In genomic region chr20:37007898-37008649, GRCh38 we compare ENCODE assay signal across 9 cellular contexts. TPM values are rescaled to one million over a fixed set of nuclear protein-coding genes. Genes with fewer than 3 reads are reported as not detected.
A peak's percentile ranks its signal among the peaks of the same experiment; 100 is the strongest.
DNase-seq lines count a peak whose midpoint lies in the region; ATAC-seq, FAIRE-seq and TF ChIP-seq lines count a peak whose summit lies in the region.
"Had no signal": no experiment of that assay in that cellular context is flagged by ENCODE, and none has a peak within 500 bp of the region (broad histone marks: within the 10 kb centered on the region; RNA-seq: fewer than 3 reads in every experiment).

No MANE protein-coding gene starts in this region.

- peaks cover 2% of the 10 kb centered on the region; the same call in 1 of the 2 replicates for H3K36me3 ChIP-seq in MM.1S (replicated peaks; ENCODE audit: insufficient read depth, low read length)
- H3K36me3 ChIP-seq in K562 (ENCODE audit: control insufficient read depth, insufficient read depth, low read length), result peaks cover 31% of the 10 kb centered on the region
- peaks cover 0 to 6% of the 10 kb centered on the region in 2 experiments for H3K36me3 ChIP-seq in mesenchymal stem cell (ENCODE audit: control insufficient read depth in 1 of 2, insufficient read depth in 2 of 2, low read depth in 1 of 2, low read length in 2 of 2)

- TF ChIP-seq RAD21 in K562 (CRISPR knock-in tag; conservative IDR thresholded peaks at IDR 0.05 in 1 of 2, IDR thresholded peaks at IDR 0.05 in 1 of 2), result peak in 1 of 2 experiments; percentile 23; a peak in 1 of 4 replicates

- no peak overlapping the region for H3K9ac ChIP-seq in MM.1S (ENCODE audit: low read length)
- H3K9ac ChIP-seq in K562 (ENCODE audit: insufficient read depth in 1 of 2, low read depth in 2 of 2, low read length in 2 of 2), result no peak overlapping the region
- no peak overlapping the region for H3K9ac ChIP-seq in mesenchymal stem cell (ENCODE audit: low read length)

- no peak overlapping the region for H3K4ac ChIP-seq in mesenchymal stem cell (ENCODE audit: low read depth in 1 of 2, low read length in 2 of 2)

- no peaks in the 10 kb centered on the region for H3K79me1 ChIP-seq in mesenchymal stem cell (replicated peaks; ENCODE audit: low read length, poor library complexity, severe bottlenecking)

- H3K4me3 ChIP-seq in MM.1S (ENCODE audit: low read length) (no peak overlapping the region), K562 (no peak overlapping the region), mesenchymal stem cell (ENCODE audit: insufficient read depth in 1 of 2, low read depth in 1 of 2, low read length in 2 of 2) (no peak overlapping the region)

- DNase-seq in DMS 273 (lab: John Stamatoyannopoulos, UW; ENCODE audit: unreplicated experiment), result peak; percentile 23
- no peak for DNase-seq in DMS 273 treated with DMSO at 0.1 percent for 48 hours (lab: John Stamatoyannopoulos, UW)
- peak; percentile 13 for DNase-seq in MM.1S
- peak in 2 of 4 experiments; percentile 6 to 28 for DNase-seq in K562 (ENCODE audit: extremely low read depth in 1 of 4, low spot score in 3 of 4)
- DNase-seq in mesenchymal stem cell, result peak; percentile 59
- DNase-seq in NCI-H1048 (lab: John Stamatoyannopoulos, UW), result no peak
- no peak for DNase-seq in NCI-H2227 treated with DMSO at 0.1 percent for 48 hours (lab: John Stamatoyannopoulos, UW)
- no peak for DNase-seq in SHP77 treated with DMSO at 0.1 percent for 48 hours (lab: John Stamatoyannopoulos, UW)

- H2AFZ ChIP-seq in MM.1S (ENCODE audit: low read length) (no peak overlapping the region), K562 (ENCODE audit: low read depth, low read length) (no peak overlapping the region), mesenchymal stem cell (ENCODE audit: low read depth, low read length) (no peak overlapping the region)

- H3K27ac ChIP-seq in MM.1S (ENCODE audit: low read length) (peak overlapping the region; percentile 36; the same call in 1 of the 2 replicates), K562 (ENCODE audit: extremely low read depth, low read depth, low read length) (no peak overlapping the region), mesenchymal stem cell (ENCODE audit: low read length, poor library complexity, severe bottlenecking) (no peak overlapping the region)

- no peak overlapping the region for H2AK5ac ChIP-seq in mesenchymal stem cell (ENCODE audit: low read length, severe bottlenecking)

- no peak for FAIRE-seq in K562 (lab: Jason Lieb, UNC)
- FAIRE-seq: A204.1 had no signal

- no peaks in the 10 kb centered on the region for H3K9me1 ChIP-seq in K562 (ENCODE audit: control insufficient read depth, insufficient read depth, low read length)

- no peak overlapping the region for H2BK15ac ChIP-seq in mesenchymal stem cell (ENCODE audit: low read depth, poor library complexity, severe bottlenecking)

- CTCF ChIA-PET in K562 (lab: Yijun Ruan, JAX; ENCODE audit: low intra/inter-chr PET ratio), result interaction anchor here (0.7 kb wide), 1 partner anchor 187 kb away, joined by 4 read pairs; no protein-coding TSS in a partner anchor

- no TSS peak for BruUV-seq in K562 (replicated peaks; lab: Mats Ljungman, UMichigan)

- POLR2A ChIA-PET in K562 (lab: Yijun Ruan, JAX), result interaction anchor here (1.0 to 1.4 kb wide), 3 partner anchors 16 to 42 kb away, joined by 3 to 4 read pairs (median 3); no protein-coding TSS in a partner anchor

- H3K79me2 ChIP-seq in MM.1S (ENCODE audit: low read length), result 0 out of 2 replicates have a peak, but pooled peaks cover 2% of the 10 kb centered on the region
- H3K79me2 ChIP-seq in K562 (ENCODE audit: control insufficient read depth, insufficient read depth, low read length), result no peaks in the 10 kb centered on the region

- H4K20me1 ChIP-seq in MM.1S (ENCODE audit: insufficient read depth, low read length) (no peaks in the 10 kb centered on the region), K562 (replicated peaks; ENCODE audit: control insufficient read depth, insufficient read depth, low read length) (no peaks in the 10 kb centered on the region)

- peaks cover 7% of the 10 kb centered on the region for H3F3A ChIP-seq in MM.1S (ENCODE audit: insufficient read depth, low read length)

- no peak for TF ChIP-seq EP300 in K562 (IDR thresholded peaks at IDR 0.05; ENCODE audit: low read length)

- H3K9me3 ChIP-seq in MM.1S (replicated peaks; ENCODE audit: insufficient read depth, low read length), result no peaks in the 10 kb centered on the region
- H3K9me3 ChIP-seq in K562 (replicated peaks; ENCODE audit: control insufficient read depth, insufficient read depth, low read depth, low read length), result no peaks in the 10 kb centered on the region
- H3K9me3 ChIP-seq in mesenchymal stem cell (ENCODE audit: control insufficient read depth, low read length), result no peaks in the 10 kb centered on the region

- H3K4me2 ChIP-seq in MM.1S (ENCODE audit: low read depth, low read length) (no peak overlapping the region; the same call in 1 of the 2 replicates), K562 (ENCODE audit: insufficient read depth, low read length) (no peak overlapping the region), mesenchymal stem cell (ENCODE audit: low read length, poor library complexity, severe bottlenecking) (no peak overlapping the region)

- peak; percentile 75 for ATAC-seq in K562

- H3K18ac ChIP-seq in mesenchymal stem cell (ENCODE audit: low read depth in 1 of 2, low read length in 2 of 2), result no peak overlapping the region

- in situ Hi-C loops in K562 (cut with MboI), result no loop called here

- H3K27me3 ChIP-seq in MM.1S (replicated peaks; ENCODE audit: insufficient read depth, low read length) (no peaks in the 10 kb centered on the region), K562 (ENCODE audit: control insufficient read depth in 2 of 2, insufficient read depth in 2 of 2, low read length in 2 of 2) (no peaks in the 10 kb centered on the region), mesenchymal stem cell (ENCODE audit: control insufficient read depth in 1 of 2, insufficient read depth in 1 of 2, low read length in 2 of 2) (no peaks in the 10 kb centered on the region)

- no peak for TF ChIP-seq POLR2A in K562 (conservative IDR thresholded peaks at IDR 0.05)

- TF ChIP-seq CTCF in MM.1S (IDR thresholded peaks at IDR 0.05; ENCODE audit: low read length) (peak; percentile 34), K562 (IDR thresholded peaks at IDR 0.05 in 2 of 3, conservative IDR thresholded peaks at IDR 0.05 in 1 of 3; ENCODE audit: insufficient read depth in 2 of 3, low read depth in 1 of 3, low read length in 3 of 3) (peak in 2 of 3 experiments; percentile 17 to 19; a peak in 2 of 6 replicates)

- H4K91ac ChIP-seq in mesenchymal stem cell (ENCODE audit: low read length), result no peak overlapping the region

- no peak overlapping the region for H2BK12ac ChIP-seq in mesenchymal stem cell (ENCODE audit: low read length in 2 of 2)

- H3K14ac ChIP-seq in mesenchymal stem cell (ENCODE audit: low read length in 2 of 2), result no peak overlapping the region

- no peak overlapping the region for H2BK5ac ChIP-seq in mesenchymal stem cell (ENCODE audit: low read depth, low read length, poor library complexity, severe bottlenecking)

- peaks cover 7% of the 10 kb centered on the region; the same call in 1 of the 2 replicates for H3K4me1 ChIP-seq in MM.1S (ENCODE audit: low read length)
- no peaks in the 10 kb centered on the region for H3K4me1 ChIP-seq in K562 (replicated peaks in 1 of 2; ENCODE audit: control insufficient read depth in 2 of 2, insufficient read depth in 2 of 2, low read length in 2 of 2)
- H3K4me1 ChIP-seq in mesenchymal stem cell (ENCODE audit: control insufficient read depth, insufficient read depth, low read depth, low read length), result peaks cover 2% of the 10 kb centered on the region

- intact Hi-C loops in K562 (cut with micrococcal nuclease), result no loop called here

- H3K23ac ChIP-seq in mesenchymal stem cell (ENCODE audit: low read length in 2 of 2), result no peak overlapping the region

- no peaks in the 10 kb centered on the region for H3K9me2 ChIP-seq in MM.1S (replicated peaks; ENCODE audit: insufficient read depth, low read length)

- no peak overlapping the region for H4K8ac ChIP-seq in mesenchymal stem cell (ENCODE audit: low read length)

- no peak overlapping the region for H2BK120ac ChIP-seq in mesenchymal stem cell (ENCODE audit: low read depth, low read length)

TF ChIP-seq in K562, 482 proteins besides CTCF, POLR2A, EP300 and RAD21 (continues in another document):
- TF ChIP-seq RCOR1 (IDR thresholded peaks at IDR 0.05; ENCODE audit: borderline replicate concordance in 1 of 2, low read depth in 2 of 2, low read length in 2 of 2) (no peak), ZNF280A (IDR thresholded peaks at IDR 0.05; ENCODE audit: low read depth, partially characterized antibody) (no peak), ZNF41 (CRISPR knock-in tag; conservative IDR thresholded peaks at IDR 0.05) (no peak)

RNA-seq across cellular contexts. Expression of gene SAMHD1, which starts 56.6 kb away (rescaled TPM):
- 30.3 and 41.4 TPM in 2 replicates for total RNA-seq in K562 (2011; cell fraction: chromatin; rRNA removed; ENCODE audit: low replicate concordance)
- total RNA-seq in K562 (2011; cell fraction: nucleolus; rRNA removed), result 13.7 and 15.3 TPM in 2 replicates
- total RNA-seq in K562 (2011; cell fraction: nucleoplasm; rRNA removed), result 20.1 and 33.5 TPM in 2 replicates
- total RNA-seq in K562 (2014; rRNA removed) (12.6 and 13.9 TPM in 2 replicates), K562 (2014; rRNA removed; fragmentation: Illumina TruSeq; extraction: Trizol) (19.4 and 20.4 TPM in 2 replicates), K562 (2015; rRNA removed; fragmentation: Illumina TruSeq; extraction: Trizol) (14.8 and 17.4 TPM in 2 replicates), K562 (2021) (14.7 and 18.2 TPM in 2 replicates)
- polyA plus RNA-seq in K562 (2011; rRNA removed) (9.8 and 17.6 TPM in 2 replicates), K562 (2014; fragmentation: Illumina TruSeq; extraction: Trizol) (16.1 and 18.9 TPM in 2 replicates), K562 (2014; fragmentation: Nextera tagmentation; extraction: Ambion mirVana) (10 to 100 TPM in 1 of 2 experiments, 1 to 10 TPM in 1; 6.8 to 14.8 TPM), K562 (2014; rRNA removed) (9.2 and 10.0 TPM in 2 replicates)
- 5.4 and 6.3 TPM in 2 replicates for polyA plus RNA-seq in K562 (2011; cell fraction: cytosol; rRNA removed)
- polyA plus RNA-seq in K562 (2011; cell fraction: nucleus; rRNA removed), result 3.5 and 8.0 TPM in 2 replicates
- polyA plus RNA-seq in K562 (2012), result 12.3 and 12.9 TPM in 2 replicates
- 14.1 and 22.8 TPM in 2 replicates for polyA minus RNA-seq in K562 (2011; rRNA and poly(A)+ RNA removed)
- 8.0 and 10.1 TPM in 2 replicates for polyA minus RNA-seq in K562 (2011; cell fraction: cytosol; rRNA and poly(A)+ RNA removed)
- 5.3 and 9.6 TPM in 2 replicates for polyA minus RNA-seq in K562 (2011; cell fraction: nucleus; rRNA and poly(A)+ RNA removed)
- 16.7 TPM for polyA plus RNA-seq in mesenchymal stem cell (2013, experiment 1 of 2)
- polyA plus RNA-seq in mesenchymal stem cell (2013, experiment 2 of 2), result 16.7 TPM

Comparison
In these comparisons a context has a peak if more than half of its experiments do, and no peak if none do; other contexts are left out.
1. DNase-seq: peak in DMS 273 (single experiment), MM.1S (single experiment) and mesenchymal stem cell (single experiment); none in DMS 273 treated with DMSO at 0.1 percent for 48 hours (single experiment), NCI-H1048 (single experiment), NCI-H2227 treated with DMSO at 0.1 percent for 48 hours (single experiment) and SHP77 treated with DMSO at 0.1 percent for 48 hours (single experiment).